24 cellular contexts compared by ENCODE assay signal in genomic region chr2:53231908-53232307, GRCh38.
"Had no signal": no experiment of that assay in that cellular context is flagged by ENCODE, and none has a peak within 500 bp of the region (broad histone marks: within the 10 kb centered on the region; RNA-seq: fewer than 3 reads in every experiment).

No MANE protein-coding gene starts in this region.

- H3K9ac ChIP-seq: neural progenitor cell, parathyroid adenoma had no signal

- DNase-seq: activated CD4-positive, alpha-beta memory T cell treated with anti-CD3 and anti-CD28 coated beads for 36 hours; activated CD4-positive, alpha-beta T cell treated with anti-CD3 and anti-CD28 coated beads, Interleukin-2, amount 10 ng/mL, durations not matched to agents 24 days and 14 days; activated CD4-positive, CD25-positive, alpha-beta regulatory T cell treated with anti-CD3 and anti-CD28 coated beads, Interleukin-2, amount 50 U/mL, for 72 hours; activated CD8-positive, alpha-beta memory T cell treated with anti-CD3 and anti-CD28 coated beads, Interleukin-2, amount 50 U/mL, for 4 hours; activated naive CD4-positive, alpha-beta T cell; activated T-cell treated with anti-CD3 and anti-CD28 coated beads, Interleukin-2, amount 50 U/mL, for 1 hour; anterior cingulate cortex; colonic mucosa; effector CD8-positive, alpha-beta T cell; kidney; left colon; mammary epithelial cell; naive thymus-derived CD4-positive, alpha-beta T cell; occipital lobe; psoas muscle; sigmoid colon; small intestine; stimulated activated CD4-positive, alpha-beta T cell treated with anti-CD3 and anti-CD28 coated beads, Interleukin-1b, Interleukin-23, amount 100 ng/mL, for 48 hours; stimulated activated naive CD4-positive, alpha-beta T cell; tibial artery had no signal

- ATAC-seq: activated naive CD4-positive, alpha-beta T cell treated with anti-CD3 and anti-CD28 coated beads, Interleukin-2, amount 50 U/mL, for 72 hours; left colon; naive thymus-derived CD4-positive, alpha-beta T cell; psoas muscle had no signal

- H3K4me2 ChIP-seq: neural progenitor cell had no signal

- H3K36me3 ChIP-seq: colonic mucosa, neural progenitor cell, sigmoid colon, suprapubic skin, tibial artery had no signal

- H3K79me2 ChIP-seq: parathyroid adenoma had no signal

- H2AFZ ChIP-seq: neural progenitor cell, parathyroid adenoma had no signal

- H3K27me3 ChIP-seq: colonic mucosa, neural progenitor cell, sigmoid colon, suprapubic skin, tibial artery had no signal

- H3K4me3 ChIP-seq: colonic mucosa, neural progenitor cell, psoas muscle, sigmoid colon, suprapubic skin, tibial artery had no signal

- H3K27ac ChIP-seq: colonic mucosa, neural progenitor cell, parathyroid adenoma, psoas muscle, sigmoid colon, suprapubic skin, tibial artery had no signal

- H3K4me1 ChIP-seq: parathyroid adenoma, psoas muscle, sigmoid colon, suprapubic skin, tibial artery had no signal

- H3K9me3 ChIP-seq: colonic mucosa, psoas muscle, sigmoid colon, suprapubic skin, tibial artery had no signal
